Comparison of ENCODE assay signal across 1 cellular context in genomic region chr4:148850257-148850995, GRCh38.
TF ChIP-seq lines count a peak whose summit lies in the region.

No MANE protein-coding gene starts in this region.

TF ChIP-seq in liver, 16 proteins besides CTCF, POLR2A, EP300 and RAD21 (continued from another document):
- TF ChIP-seq ATF3 (IDR thresholded peaks at IDR 0.05), result peak; percentile 42
